Comparison of ENCODE assay signal across 1 cellular context in the genomic region with DNA sequence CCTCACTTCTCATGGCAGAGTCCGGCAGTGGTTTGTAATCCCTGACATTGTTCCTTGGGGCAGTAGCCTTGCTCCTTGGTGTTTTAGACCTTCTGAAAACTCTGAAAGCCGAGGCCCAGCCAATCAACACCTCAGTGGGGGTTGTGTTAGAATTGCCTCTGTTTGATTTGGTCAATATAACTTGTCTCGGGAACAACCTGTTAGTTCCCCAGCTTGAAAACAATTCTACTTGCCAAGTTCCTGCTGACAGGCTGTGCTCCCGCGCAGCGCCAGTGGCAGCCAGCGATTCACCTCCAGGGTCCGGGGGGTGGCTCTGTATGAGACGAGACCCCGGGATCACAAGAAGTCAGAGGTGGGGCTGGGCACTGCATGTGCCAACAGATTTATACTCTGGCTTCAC.
TF ChIP-seq lines count a peak whose summit lies in the region.

No MANE protein-coding gene starts in this region.

TF ChIP-seq in IMR-90, 13 proteins besides CTCF, POLR2A, EP300 and RAD21 (continued from another document):
- no peak for TF ChIP-seq BHLHE40 (IDR thresholded peaks at IDR 0.05; ENCODE audit: low read depth, low read length)
- TF ChIP-seq RFX5 (IDR thresholded peaks at IDR 0.05; ENCODE audit: low read depth, low read length) = no peak
